ENCODE assay signal across 1 cellular context in the genomic region with DNA sequence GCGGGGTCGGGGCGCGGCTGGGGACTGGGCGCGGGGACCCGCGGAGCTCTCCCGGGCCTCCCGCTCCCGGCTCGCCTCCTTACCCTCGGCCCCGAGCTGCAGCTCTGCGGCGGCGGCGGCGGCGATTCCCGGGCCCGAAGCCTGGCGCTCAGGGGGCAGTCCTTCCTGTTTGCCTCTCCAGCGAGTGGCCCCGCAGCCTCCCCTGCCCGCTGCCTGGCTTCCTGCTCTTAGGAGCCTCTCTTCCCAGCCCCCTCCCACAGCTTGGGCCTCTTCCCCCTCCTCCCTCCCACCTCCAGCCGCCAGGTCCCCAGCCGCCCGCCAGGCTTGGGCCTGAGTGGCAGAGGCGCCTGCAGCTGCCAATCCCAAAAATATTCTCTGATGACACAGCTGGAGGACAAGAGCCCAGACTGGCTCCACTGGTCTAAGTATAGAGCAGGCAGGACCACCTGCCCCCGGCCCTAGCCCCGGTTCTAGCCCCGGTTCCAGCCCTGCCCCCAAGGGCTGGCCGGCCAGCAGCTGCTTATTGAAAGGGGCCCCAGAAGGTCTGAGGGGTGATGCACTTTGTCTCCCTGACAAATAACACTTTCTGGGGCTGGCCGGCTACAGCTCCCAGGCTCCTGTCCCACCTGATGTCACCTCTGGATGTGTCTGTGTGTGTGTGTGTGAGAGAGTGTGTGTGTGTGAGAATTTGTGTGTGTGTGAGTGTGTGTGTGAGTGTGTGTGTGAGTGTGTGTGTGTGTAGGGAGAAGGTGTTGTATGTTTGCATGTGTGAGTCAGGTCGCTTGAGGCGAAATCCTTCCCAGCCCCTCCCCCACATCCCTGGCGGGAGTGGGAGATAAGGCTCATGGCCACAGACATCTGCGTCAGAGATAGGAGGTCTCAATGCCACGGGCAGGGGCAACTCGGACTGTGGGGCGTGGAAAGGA.
TF ChIP-seq lines count a peak whose summit lies in the region.

A gene (minus strand): TSS at position 229 of the 926 bp plus-strand sequence. CDS start 307 bp downstream, outside the sequence.

TF ChIP-seq in HEK293, 187 proteins besides CTCF, POLR2A, EP300 and RAD21 (continued from another document):
- TF ChIP-seq, protein P1, sequence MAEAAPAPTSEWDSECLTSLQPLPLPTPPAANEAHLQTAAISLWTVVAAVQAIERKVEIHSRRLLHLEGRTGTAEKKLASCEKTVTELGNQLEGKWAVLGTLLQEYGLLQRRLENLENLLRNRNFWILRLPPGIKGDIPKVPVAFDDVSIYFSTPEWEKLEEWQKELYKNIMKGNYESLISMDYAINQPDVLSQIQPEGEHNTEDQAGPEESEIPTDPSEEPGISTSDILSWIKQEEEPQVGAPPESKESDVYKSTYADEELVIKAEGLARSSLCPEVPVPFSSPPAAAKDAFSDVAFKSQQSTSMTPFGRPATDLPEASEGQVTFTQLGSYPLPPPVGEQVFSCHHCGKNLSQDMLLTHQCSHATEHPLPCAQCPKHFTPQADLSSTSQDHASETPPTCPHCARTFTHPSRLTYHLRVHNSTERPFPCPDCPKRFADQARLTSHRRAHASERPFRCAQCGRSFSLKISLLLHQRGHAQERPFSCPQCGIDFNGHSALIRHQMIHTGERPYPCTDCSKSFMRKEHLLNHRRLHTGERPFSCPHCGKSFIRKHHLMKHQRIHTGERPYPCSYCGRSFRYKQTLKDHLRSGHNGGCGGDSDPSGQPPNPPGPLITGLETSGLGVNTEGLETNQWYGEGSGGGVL (tag by site-specific recombination; IDR thresholded peaks at IDR 0.05), result peak; percentile 96
- TF ChIP-seq ZNF391 (tag by site-specific recombination; IDR thresholded peaks at IDR 0.05; ENCODE audit: borderline replicate concordance, low read depth) (peak; percentile 84; the same call in 1 of the 2 replicates), SP3 (tag by site-specific recombination; IDR thresholded peaks at IDR 0.05) (peak; percentile 33; the same call in 1 of the 2 replicates), ZNF530 (tag by site-specific recombination; IDR thresholded peaks at IDR 0.05; ENCODE audit: low read depth) (no peak), ZNF473 (tag by site-specific recombination; IDR thresholded peaks at IDR 0.05) (peak; percentile 90; the same call in 1 of the 2 replicates), KLF1 (tag by site-specific recombination; IDR thresholded peaks at IDR 0.05) (peak; percentile 64), ZNF223 (tag by site-specific recombination; IDR thresholded peaks at IDR 0.05) (no peak), ZNF585B (tag by site-specific recombination; IDR thresholded peaks at IDR 0.05) (no peak), ZNF302 (tag by site-specific recombination; IDR thresholded peaks at IDR 0.05; ENCODE audit: low read depth) (no peak), ZNF146 (tag by site-specific recombination; IDR thresholded peaks at IDR 0.05) (0 out of 2 replicates have a peak, but pooled peaks have one; percentile 21), FEZF1 (tag by site-specific recombination; IDR thresholded peaks at IDR 0.05) (peak; percentile 4; the same call in 1 of the 2 replicates), ZNF747 (tag by site-specific recombination; IDR thresholded peaks at IDR 0.05) (no peak), ZNF610 (tag by site-specific recombination; IDR thresholded peaks at IDR 0.05; ENCODE audit: borderline replicate concordance) (no peak; the same call in 1 of the 2 replicates), OVOL3 (tag by site-specific recombination; IDR thresholded peaks at IDR 0.05) (no peak), HOXA7 (CRISPR knock-in tag; IDR thresholded peaks at IDR 0.05; ENCODE audit: borderline replicate concordance) (no peak), RBAK (tag by site-specific recombination; IDR thresholded peaks at IDR 0.05) (peak; percentile 77; the same call in 1 of the 2 replicates), ZNF623 (tag by site-specific recombination; IDR thresholded peaks at IDR 0.05) (no peak), ZNF555 (tag by site-specific recombination; conservative IDR thresholded peaks at IDR 0.05) (no peak), ZNF416 (tag by site-specific recombination; IDR thresholded peaks at IDR 0.05) (0 out of 2 replicates have a peak, but pooled peaks have one; percentile 65), ZNF658 (tag by site-specific recombination; IDR thresholded peaks at IDR 0.05) (no peak), ZNF184 (tag by site-specific recombination; IDR thresholded peaks at IDR 0.05) (no peak)
- TF ChIP-seq, protein P2, sequence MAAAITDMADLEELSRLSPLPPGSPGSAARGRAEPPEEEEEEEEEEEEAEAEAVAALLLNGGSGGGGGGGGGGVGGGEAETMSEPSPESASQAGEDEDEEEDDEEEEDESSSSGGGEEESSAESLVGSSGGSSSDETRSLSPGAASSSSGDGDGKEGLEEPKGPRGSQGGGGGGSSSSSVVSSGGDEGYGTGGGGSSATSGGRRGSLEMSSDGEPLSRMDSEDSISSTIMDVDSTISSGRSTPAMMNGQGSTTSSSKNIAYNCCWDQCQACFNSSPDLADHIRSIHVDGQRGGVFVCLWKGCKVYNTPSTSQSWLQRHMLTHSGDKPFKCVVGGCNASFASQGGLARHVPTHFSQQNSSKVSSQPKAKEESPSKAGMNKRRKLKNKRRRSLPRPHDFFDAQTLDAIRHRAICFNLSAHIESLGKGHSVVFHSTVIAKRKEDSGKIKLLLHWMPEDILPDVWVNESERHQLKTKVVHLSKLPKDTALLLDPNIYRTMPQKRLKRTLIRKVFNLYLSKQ (tag by site-specific recombination; IDR thresholded peaks at IDR 0.05; ENCODE audit: borderline replicate concordance), result no peak
- TF ChIP-seq, protein P3, sequence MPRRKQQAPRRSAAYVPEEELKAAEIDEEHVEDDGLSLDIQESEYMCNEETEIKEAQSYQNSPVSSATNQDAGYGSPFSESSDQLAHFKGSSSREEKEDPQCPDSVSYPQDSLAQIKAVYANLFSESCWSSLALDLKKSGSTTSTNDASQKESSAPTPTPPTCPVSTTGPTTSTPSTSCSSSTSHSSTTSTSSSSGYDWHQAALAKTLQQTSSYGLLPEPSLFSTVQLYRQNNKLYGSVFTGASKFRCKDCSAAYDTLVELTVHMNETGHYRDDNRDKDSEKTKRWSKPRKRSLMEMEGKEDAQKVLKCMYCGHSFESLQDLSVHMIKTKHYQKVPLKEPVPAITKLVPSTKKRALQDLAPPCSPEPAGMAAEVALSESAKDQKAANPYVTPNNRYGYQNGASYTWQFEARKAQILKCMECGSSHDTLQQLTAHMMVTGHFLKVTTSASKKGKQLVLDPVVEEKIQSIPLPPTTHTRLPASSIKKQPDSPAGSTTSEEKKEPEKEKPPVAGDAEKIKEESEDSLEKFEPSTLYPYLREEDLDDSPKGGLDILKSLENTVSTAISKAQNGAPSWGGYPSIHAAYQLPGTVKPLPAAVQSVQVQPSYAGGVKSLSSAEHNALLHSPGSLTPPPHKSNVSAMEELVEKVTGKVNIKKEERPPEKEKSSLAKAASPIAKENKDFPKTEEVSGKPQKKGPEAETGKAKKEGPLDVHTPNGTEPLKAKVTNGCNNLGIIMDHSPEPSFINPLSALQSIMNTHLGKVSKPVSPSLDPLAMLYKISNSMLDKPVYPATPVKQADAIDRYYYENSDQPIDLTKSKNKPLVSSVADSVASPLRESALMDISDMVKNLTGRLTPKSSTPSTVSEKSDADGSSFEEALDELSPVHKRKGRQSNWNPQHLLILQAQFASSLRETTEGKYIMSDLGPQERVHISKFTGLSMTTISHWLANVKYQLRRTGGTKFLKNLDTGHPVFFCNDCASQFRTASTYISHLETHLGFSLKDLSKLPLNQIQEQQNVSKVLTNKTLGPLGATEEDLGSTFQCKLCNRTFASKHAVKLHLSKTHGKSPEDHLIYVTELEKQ (tag by site-specific recombination; IDR thresholded peaks at IDR 0.05; ENCODE audit: borderline replicate concordance), result peak; percentile 65; the same call in 1 of the 2 replicates
- TF ChIP-seq, protein P4, sequence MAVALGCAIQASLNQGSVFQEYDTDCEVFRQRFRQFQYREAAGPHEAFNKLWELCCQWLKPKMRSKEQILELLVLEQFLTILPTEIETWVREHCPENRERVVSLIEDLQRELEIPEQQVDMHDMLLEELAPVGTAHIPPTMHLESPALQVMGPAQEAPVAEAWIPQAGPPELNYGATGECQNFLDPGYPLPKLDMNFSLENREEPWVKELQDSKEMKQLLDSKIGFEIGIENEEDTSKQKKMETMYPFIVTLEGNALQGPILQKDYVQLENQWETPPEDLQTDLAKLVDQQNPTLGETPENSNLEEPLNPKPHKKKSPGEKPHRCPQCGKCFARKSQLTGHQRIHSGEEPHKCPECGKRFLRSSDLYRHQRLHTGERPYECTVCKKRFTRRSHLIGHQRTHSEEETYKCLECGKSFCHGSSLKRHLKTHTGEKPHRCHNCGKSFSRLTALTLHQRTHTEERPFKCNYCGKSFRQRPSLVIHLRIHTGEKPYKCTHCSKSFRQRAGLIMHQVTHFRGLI (tag by site-specific recombination; IDR thresholded peaks at IDR 0.05), result no peak
- TF ChIP-seq, protein P5, sequence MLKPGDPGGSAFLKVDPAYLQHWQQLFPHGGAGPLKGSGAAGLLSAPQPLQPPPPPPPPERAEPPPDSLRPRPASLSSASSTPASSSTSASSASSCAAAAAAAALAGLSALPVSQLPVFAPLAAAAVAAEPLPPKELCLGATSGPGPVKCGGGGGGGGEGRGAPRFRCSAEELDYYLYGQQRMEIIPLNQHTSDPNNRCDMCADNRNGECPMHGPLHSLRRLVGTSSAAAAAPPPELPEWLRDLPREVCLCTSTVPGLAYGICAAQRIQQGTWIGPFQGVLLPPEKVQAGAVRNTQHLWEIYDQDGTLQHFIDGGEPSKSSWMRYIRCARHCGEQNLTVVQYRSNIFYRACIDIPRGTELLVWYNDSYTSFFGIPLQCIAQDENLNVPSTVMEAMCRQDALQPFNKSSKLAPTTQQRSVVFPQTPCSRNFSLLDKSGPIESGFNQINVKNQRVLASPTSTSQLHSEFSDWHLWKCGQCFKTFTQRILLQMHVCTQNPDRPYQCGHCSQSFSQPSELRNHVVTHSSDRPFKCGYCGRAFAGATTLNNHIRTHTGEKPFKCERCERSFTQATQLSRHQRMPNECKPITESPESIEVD (tag by site-specific recombination; IDR thresholded peaks at IDR 0.05), result no peak
- TF ChIP-seq, protein P6, sequence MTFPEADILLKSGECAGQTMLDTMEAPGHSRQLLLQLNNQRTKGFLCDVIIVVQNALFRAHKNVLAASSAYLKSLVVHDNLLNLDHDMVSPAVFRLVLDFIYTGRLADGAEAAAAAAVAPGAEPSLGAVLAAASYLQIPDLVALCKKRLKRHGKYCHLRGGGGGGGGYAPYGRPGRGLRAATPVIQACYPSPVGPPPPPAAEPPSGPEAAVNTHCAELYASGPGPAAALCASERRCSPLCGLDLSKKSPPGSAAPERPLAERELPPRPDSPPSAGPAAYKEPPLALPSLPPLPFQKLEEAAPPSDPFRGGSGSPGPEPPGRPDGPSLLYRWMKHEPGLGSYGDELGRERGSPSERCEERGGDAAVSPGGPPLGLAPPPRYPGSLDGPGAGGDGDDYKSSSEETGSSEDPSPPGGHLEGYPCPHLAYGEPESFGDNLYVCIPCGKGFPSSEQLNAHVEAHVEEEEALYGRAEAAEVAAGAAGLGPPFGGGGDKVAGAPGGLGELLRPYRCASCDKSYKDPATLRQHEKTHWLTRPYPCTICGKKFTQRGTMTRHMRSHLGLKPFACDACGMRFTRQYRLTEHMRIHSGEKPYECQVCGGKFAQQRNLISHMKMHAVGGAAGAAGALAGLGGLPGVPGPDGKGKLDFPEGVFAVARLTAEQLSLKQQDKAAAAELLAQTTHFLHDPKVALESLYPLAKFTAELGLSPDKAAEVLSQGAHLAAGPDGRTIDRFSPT (tag by site-specific recombination; IDR thresholded peaks at IDR 0.05), result peak; percentile 97
- TF ChIP-seq, protein P7, sequence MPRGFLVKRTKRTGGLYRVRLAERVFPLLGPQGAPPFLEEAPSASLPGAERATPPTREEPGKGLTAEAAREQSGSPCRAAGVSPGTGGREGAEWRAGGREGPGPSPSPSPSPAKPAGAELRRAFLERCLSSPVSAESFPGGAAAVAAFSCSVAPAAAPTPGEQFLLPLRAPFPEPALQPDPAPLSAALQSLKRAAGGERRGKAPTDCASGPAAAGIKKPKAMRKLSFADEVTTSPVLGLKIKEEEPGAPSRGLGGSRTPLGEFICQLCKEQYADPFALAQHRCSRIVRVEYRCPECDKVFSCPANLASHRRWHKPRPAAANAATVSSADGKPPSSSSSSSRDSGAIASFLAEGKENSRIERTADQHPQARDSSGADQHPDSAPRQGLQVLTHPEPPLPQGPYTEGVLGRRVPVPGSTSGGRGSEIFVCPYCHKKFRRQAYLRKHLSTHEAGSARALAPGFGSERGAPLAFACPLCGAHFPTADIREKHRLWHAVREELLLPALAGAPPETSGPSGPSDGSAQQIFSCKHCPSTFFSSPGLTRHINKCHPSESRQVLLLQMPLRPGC (tag by site-specific recombination; IDR thresholded peaks at IDR 0.05), result peak; percentile 92
- TF ChIP-seq, protein P8, sequence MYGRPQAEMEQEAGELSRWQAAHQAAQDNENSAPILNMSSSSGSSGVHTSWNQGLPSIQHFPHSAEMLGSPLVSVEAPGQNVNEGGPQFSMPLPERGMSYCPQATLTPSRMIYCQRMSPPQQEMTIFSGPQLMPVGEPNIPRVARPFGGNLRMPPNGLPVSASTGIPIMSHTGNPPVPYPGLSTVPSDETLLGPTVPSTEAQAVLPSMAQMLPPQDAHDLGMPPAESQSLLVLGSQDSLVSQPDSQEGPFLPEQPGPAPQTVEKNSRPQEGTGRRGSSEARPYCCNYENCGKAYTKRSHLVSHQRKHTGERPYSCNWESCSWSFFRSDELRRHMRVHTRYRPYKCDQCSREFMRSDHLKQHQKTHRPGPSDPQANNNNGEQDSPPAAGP (tag by site-specific recombination; IDR thresholded peaks at IDR 0.05), result peak; percentile 91
TF ChIP-seq in HEK293: peak in this region for 79.
